20 cellular contexts compared by ENCODE assay signal in genomic region chr9:136344544-136345280, GRCh38. TPM values are rescaled to one million over a fixed set of nuclear protein-coding genes. Genes with fewer than 3 reads are reported as not detected.
DNase-seq lines count a peak whose midpoint lies in the region; ATAC-seq and TF ChIP-seq lines count a peak whose summit lies in the region.
"Had no signal": no experiment of that assay in that cellular context is flagged by ENCODE, and none has a peak within 500 bp of the region (broad histone marks: within the 10 kb centered on the region; RNA-seq: fewer than 3 reads in every experiment).

No MANE protein-coding gene starts in this region.

- no peak for TF ChIP-seq POLR2A in HCT116 (IDR thresholded peaks at IDR 0.05; ENCODE audit: borderline replicate concordance, extremely low read depth, insufficient read depth, insufficient read length)

- H3K4me1 ChIP-seq in HCT116 (ENCODE audit: control insufficient read depth in 1 of 2, insufficient read depth in 2 of 2, low read length in 2 of 2), result peaks cover 18 to 36% of the 10 kb centered on the region in 2 experiments; a peak in 3 of 4 replicates

- H3K9ac ChIP-seq in HCT116 (ENCODE audit: low read length), result 0 out of 2 replicates have a peak overlapping the region, but pooled peaks have one; percentile 27
- H3K9ac ChIP-seq: SK-N-SH had no signal

- no TSS peak for BruUV-seq in HCT116 (replicated peaks; lab: Mats Ljungman, UMichigan)

- H3K36me3 ChIP-seq in HCT116 (ENCODE audit: control insufficient read depth in 1 of 2, insufficient read depth in 2 of 2, low read length in 2 of 2), result no peaks in the 10 kb centered on the region; a peak in 1 of 4 replicates

- DNase-seq in HCT116 (ENCODE audit: low read depth, low spot score) (no peak), glutamatergic neuron (no peak), NCI-H146 treated with DMSO at 0.1 percent for 48 hours (lab: John Stamatoyannopoulos, UW; ENCODE audit: unreplicated experiment) (no peak), NCI-H187 (lab: John Stamatoyannopoulos, UW) (no peak)
- DNase-seq: activated naive CD8-positive, alpha-beta T cell treated with anti-CD3 and anti-CD28 coated beads for 36 hours; Calu3; effector CD8-positive, alpha-beta T cell; Kasumi-1; NCI-H1105 treated with DMSO at 0.1 percent for 48 hours; NCI-H2171; NCI-H774; nephron progenitor cell; T1000 had no signal

- peak overlapping the region; percentile 17 for H3K27ac Mint-ChIP-seq in glutamatergic neuron (ENCODE audit: unreplicated experiment)
- H3K27ac Mint-ChIP-seq: activated naive CD8-positive, alpha-beta T cell treated with anti-CD3 and anti-CD28 coated beads for 36 hours; mesothelial cell of epicardium; nephron progenitor cell; stimulated activated effector memory CD8-positive, alpha-beta T cell treated with anti-CD3 and anti-CD28 coated beads, Interleukin-12 subunit alpha, Interleukin-12 subunit beta, amount 100 ng/mL, for 72 hours had no signal

- TF ChIP-seq RAD21 in HCT116 (IDR thresholded peaks at IDR 0.05; ENCODE audit: low read depth), result no peak

- no peaks in the 10 kb centered on the region for H3K79me2 ChIP-seq in HCT116 (ENCODE audit: insufficient read depth, low read length)

- CTCF ChIA-PET in HCT116 (lab: Charles Lee), result interaction anchor here (1.3 to 1.9 kb wide), 2 partner anchors 8 to 10 kb away, joined by 5 read pairs; no protein-coding TSS in a partner anchor

- no peaks in the 10 kb centered on the region for H4K20me1 ChIP-seq in HCT116 (ENCODE audit: insufficient read depth)

- intact Hi-C loops in HCT116 (cut with micrococcal nuclease), result no loop called here

- H3K9me3 Mint-ChIP-seq in glutamatergic neuron (ENCODE audit: unreplicated experiment), result peaks cover 2% of the 10 kb centered on the region
- H3K9me3 Mint-ChIP-seq: activated naive CD8-positive, alpha-beta T cell treated with anti-CD3 and anti-CD28 coated beads for 36 hours; mesothelial cell of epicardium; nephron progenitor cell; stimulated activated effector memory CD8-positive, alpha-beta T cell treated with anti-CD3 and anti-CD28 coated beads, Interleukin-12 subunit alpha, Interleukin-12 subunit beta, amount 100 ng/mL, for 72 hours had no signal

- 0 out of 2 replicates have a peak overlapping the region, but pooled peaks have one; percentile 61 for H3K4me2 ChIP-seq in HCT116 (ENCODE audit: low read length)
- H3K4me2 ChIP-seq: SK-N-SH had no signal

- H3K27ac ChIP-seq in HCT116 (ENCODE audit: low read depth, low read length), result peak overlapping the region; percentile 44; the same call in 1 of the 2 replicates
- H3K27ac ChIP-seq in angular gyrus (ENCODE audit: low read depth, low read length), result peak overlapping the region; percentile 84
- H3K27ac ChIP-seq in temporal lobe (ENCODE audit: low read depth, low read length), result peak overlapping the region; percentile 81

- RAD21 ChIA-PET in HCT116 (lab: Charles Lee; ENCODE audit: low non-redundant PET in 1 of 2, low total read pairs in 2 of 2, uncharacterized antibody in 2 of 2, unreplicated experiment in 2 of 2), result no interaction called here

- no peak for TF ChIP-seq CTCF in HCT116 (IDR thresholded peaks at IDR 0.05 in 2 of 3, conservative IDR thresholded peaks at IDR 0.05 in 1 of 3; ENCODE audit: borderline replicate concordance in 1 of 3, insufficient read depth in 1 of 3, low read depth in 2 of 3, low read length in 2 of 3)
- TF ChIP-seq CTCF in glutamatergic neuron (IDR thresholded peaks at IDR 0.05; ENCODE audit: partially characterized antibody, unreplicated experiment), result no peak

- H3K4me3 ChIP-seq in HCT116 (replicated peaks in 1 of 2; ENCODE audit: low read depth in 1 of 2, low read length in 2 of 2), result no peak overlapping the region

- peaks cover 21% of the 10 kb centered on the region for H3K27me3 Mint-ChIP-seq in glutamatergic neuron (ENCODE audit: unreplicated experiment)
- H3K27me3 Mint-ChIP-seq: activated naive CD8-positive, alpha-beta T cell treated with anti-CD3 and anti-CD28 coated beads for 36 hours had no signal

- H3K4me1 Mint-ChIP-seq in glutamatergic neuron (ENCODE audit: low read depth, unreplicated experiment), result no peaks in the 10 kb centered on the region
- H3K4me1 Mint-ChIP-seq: activated naive CD8-positive, alpha-beta T cell treated with anti-CD3 and anti-CD28 coated beads for 36 hours; stimulated activated effector memory CD8-positive, alpha-beta T cell treated with anti-CD3 and anti-CD28 coated beads, Interleukin-12 subunit alpha, Interleukin-12 subunit beta, amount 100 ng/mL, for 72 hours had no signal

- POLR2A ChIA-PET in HCT116 (lab: Charles Lee), result no interaction called here

- no peaks in the 10 kb centered on the region for H3K36me3 Mint-ChIP-seq in glutamatergic neuron (ENCODE audit: unreplicated experiment)
- H3K36me3 Mint-ChIP-seq: activated naive CD8-positive, alpha-beta T cell treated with anti-CD3 and anti-CD28 coated beads for 36 hours had no signal

- no peak overlapping the region for H2AFZ ChIP-seq in HCT116 (ENCODE audit: low read depth, low read length, poor library complexity, severe bottlenecking)

- ATAC-seq in HCT116 (no peak), GM21526 (IDR thresholded peaks at IDR 0.05; ENCODE audit: low FRiP score, unreplicated experiment) (no peak)
- ATAC-seq: activated CD4-positive, CD25-positive, alpha-beta regulatory T cell treated with anti-CD3 and anti-CD28 coated beads, Interleukin-2, amount 50 U/mL, for 24 hours; stimulated activated effector memory CD8-positive, alpha-beta T cell treated with anti-CD3 and anti-CD28 coated beads, Interleukin-12 subunit alpha, Interleukin-12 subunit beta, amount 100 ng/mL, for 72 hours had no signal

- peak overlapping the region; percentile 46 for H3K4me3 Mint-ChIP-seq in glutamatergic neuron (ENCODE audit: unreplicated experiment)
- H3K4me3 Mint-ChIP-seq: activated naive CD8-positive, alpha-beta T cell treated with anti-CD3 and anti-CD28 coated beads for 36 hours; mesothelial cell of epicardium; nephron progenitor cell; stimulated activated effector memory CD8-positive, alpha-beta T cell treated with anti-CD3 and anti-CD28 coated beads, Interleukin-12 subunit alpha, Interleukin-12 subunit beta, amount 100 ng/mL, for 72 hours had no signal

- no peaks in the 10 kb centered on the region for H3K9me3 ChIP-seq in HCT116 (ENCODE audit: control insufficient read depth in 1 of 2, insufficient read depth in 1 of 2, low read depth in 1 of 2, low read length in 2 of 2)
- H3K9me3 ChIP-seq: SK-N-SH had no signal

- H3K27me3 ChIP-seq in HCT116 (ENCODE audit: insufficient read depth, low read length), result no peaks in the 10 kb centered on the region

- no peaks in the 10 kb centered on the region for H3K9me2 ChIP-seq in HCT116 (ENCODE audit: insufficient read depth)
- H3K9me2 ChIP-seq: SK-N-SH had no signal

TF ChIP-seq in HCT116, 20 proteins besides CTCF, POLR2A, EP300 and RAD21 (continues in another document):
- TF ChIP-seq EZH2 (IDR thresholded peaks at IDR 0.05) (no peak), SRF (IDR thresholded peaks at IDR 0.05; ENCODE audit: low read depth) (no peak), ZFX (IDR thresholded peaks at IDR 0.05) (no peak), REST (IDR thresholded peaks at IDR 0.05; ENCODE audit: low read depth) (no peak), CBX3 (IDR thresholded peaks at IDR 0.05; ENCODE audit: low read depth) (no peak), SIN3A (IDR thresholded peaks at IDR 0.05; ENCODE audit: low read depth) (no peak), CEBPB (IDR thresholded peaks at IDR 0.05; ENCODE audit: low read depth) (no peak), EZH2phosphoT487 (IDR thresholded peaks at IDR 0.05; ENCODE audit: borderline replicate concordance) (no peak), SP1 (IDR thresholded peaks at IDR 0.05; ENCODE audit: low read depth) (no peak), ATF3 (IDR thresholded peaks at IDR 0.05) (no peak)

RNA-seq across cellular contexts. Expression of gene GPSM1, which starts 17.4 kb away (rescaled TPM):
- total RNA-seq in HCT116 (2021; ENCODE audit: unreplicated experiment) (26.4 TPM), glutamatergic neuron (ENCODE audit: unreplicated experiment) (140 TPM), temporal lobe (49.7 TPM)
- 18.3 and 19.7 TPM in 2 replicates for polyA plus RNA-seq in HCT116 (2012)

RNA-seq across cellular contexts. Expression of gene DNLZ, which starts 18.8 kb away (rescaled TPM):
- 21.9 TPM for total RNA-seq in HCT116 (2021; ENCODE audit: unreplicated experiment)
- polyA plus RNA-seq in HCT116 (2012), result 15.6 and 15.7 TPM in 2 replicates
- 16.5 TPM for total RNA-seq in glutamatergic neuron (ENCODE audit: unreplicated experiment)
- total RNA-seq in temporal lobe, result 11.1 TPM

RNA-seq across cellular contexts. Expression of gene CARD9, which starts 28.8 kb away (rescaled TPM):
- total RNA-seq in HCT116 (2021; ENCODE audit: unreplicated experiment) (1.2 TPM), glutamatergic neuron (ENCODE audit: unreplicated experiment) (4.1 TPM), temporal lobe (under 0.01 TPM)
- polyA plus RNA-seq in HCT116 (2012), result 0.51 and 0.57 TPM in 2 replicates

RNA-seq across cellular contexts. Expression of gene CCDC187, which starts 40.8 kb away (rescaled TPM):
- 4.6 TPM for total RNA-seq in HCT116 (2021; ENCODE audit: unreplicated experiment)
- 1.2 and 1.5 TPM in 2 replicates for polyA plus RNA-seq in HCT116 (2012)
- 15.8 TPM for total RNA-seq in glutamatergic neuron (ENCODE audit: unreplicated experiment)
- total RNA-seq in temporal lobe, result under 0.01 TPM
- total RNA-seq: activated naive CD8-positive, alpha-beta T cell treated with anti-CD3 and anti-CD28 coated beads for 36 hours had no signal
- polyA plus RNA-seq: SK-N-SH had no signal

RNA-seq across cellular contexts. Expression of gene SNAPC4, which starts 55.3 kb away (rescaled TPM):
- total RNA-seq in HCT116 (2021; ENCODE audit: unreplicated experiment) (20.4 TPM), glutamatergic neuron (ENCODE audit: unreplicated experiment) (22.9 TPM), temporal lobe (9.8 TPM)
- 9.5 and 10.5 TPM in 2 replicates for polyA plus RNA-seq in HCT116 (2012)
